ENCODE assay signal across 38 cellular contexts in genomic region chr16:30046588-30046987, GRCh38. TPM values are rescaled to one million over a fixed set of nuclear protein-coding genes. Genes with fewer than 3 reads are reported as not detected.
"Had no signal": no experiment of that assay in that cellular context is flagged by ENCODE, and none has a peak within 500 bp of the region (broad histone marks: within the 10 kb centered on the region; RNA-seq: fewer than 3 reads in every experiment).

No MANE protein-coding gene starts in this region.

- H3K9me3 ChIP-seq: ascending aorta, breast epithelium, colonic mucosa, esophagus squamous epithelium, gastroesophageal sphincter, heart right ventricle had no signal

- H3K27me3 ChIP-seq: ascending aorta, breast epithelium, cardiac muscle cell, colonic mucosa had no signal

- H3K27me3 Mint-ChIP-seq: activated CD4-positive, alpha-beta memory T cell treated with anti-CD3 and anti-CD28 coated beads for 36 hours had no signal

- H3K9me3 Mint-ChIP-seq: activated CD4-positive, alpha-beta memory T cell treated with anti-CD3 and anti-CD28 coated beads for 36 hours; activated naive CD4-positive, alpha-beta T cell treated with anti-CD3 and anti-CD28 coated beads, Interleukin-2, amount 10 ng/mL, durations not matched to agents 7 days and 5 days; activated naive CD4-positive, alpha-beta T cell treated with anti-CD3 and anti-CD28 coated beads, Interleukin-2, amount 50 U/mL, for 72 hours; activated T-helper 1 cell treated with anti-CD3 and anti-CD28 coated beads, Interleukin-12 subunit alpha, Interleukin-12 subunit beta, Interleukin-2, Interleukin-4 antibody, amounts not matched to agents 30 ng/mL and 10 ng/mL and 1 ng/mL, durations not matched to agents 14 hours and 24 hours and 36 hours; brain had no signal

- H3K4me3 Mint-ChIP-seq: activated CD4-positive, alpha-beta memory T cell treated with anti-CD3 and anti-CD28 coated beads for 36 hours; activated CD8-positive, alpha-beta memory T cell treated with anti-CD3 and anti-CD28 coated beads, Interleukin-2, amount 10 ng/mL, durations not matched to agents 7 days and 5 days; activated CD8-positive, alpha-beta T cell treated with anti-CD3 and anti-CD28 coated beads, Interleukin-2, amount 10 ng/mL, durations not matched to agents 7 days and 5 days; activated naive CD4-positive, alpha-beta T cell treated with anti-CD3 and anti-CD28 coated beads, Interleukin-2, amount 10 ng/mL, durations not matched to agents 7 days and 5 days; activated naive CD8-positive, alpha-beta T cell treated with anti-CD3 and anti-CD28 coated beads, Interleukin-2, amount 10 ng/mL, durations not matched to agents 7 days and 5 days; activated T-helper 1 cell treated with anti-CD3 and anti-CD28 coated beads, Interleukin-12 subunit alpha, Interleukin-12 subunit beta, Interleukin-2, Interleukin-4 antibody, amounts not matched to agents 30 ng/mL and 10 ng/mL and 1 ng/mL, durations not matched to agents 14 hours and 24 hours and 36 hours; brain had no signal

- H3K36me3 Mint-ChIP-seq: activated CD4-positive, alpha-beta memory T cell treated with anti-CD3 and anti-CD28 coated beads for 36 hours; brain had no signal

- FAIRE-seq: endometrium, endothelial cell of umbilical vein had no signal

- H3K27ac ChIP-seq: ascending aorta, breast epithelium, cardiac muscle cell, colonic mucosa, epithelial cell of prostate, esophagus squamous epithelium, gastroesophageal sphincter, heart right ventricle had no signal

- H3K36me3 ChIP-seq: ascending aorta, breast epithelium, cardiac muscle cell, colonic mucosa, esophagus squamous epithelium, gastroesophageal sphincter, heart right ventricle had no signal

- H3K4me3 ChIP-seq: ascending aorta, breast epithelium, cardiac muscle cell, colonic mucosa, esophagus squamous epithelium, gastroesophageal sphincter, heart right ventricle had no signal

- H3K4me1 ChIP-seq: ascending aorta, breast epithelium, colonic mucosa, gastroesophageal sphincter, heart right ventricle had no signal

- H3K27ac Mint-ChIP-seq: activated CD4-positive, alpha-beta memory T cell treated with anti-CD3 and anti-CD28 coated beads for 36 hours; activated CD8-positive, alpha-beta memory T cell treated with anti-CD3 and anti-CD28 coated beads, Interleukin-2, amount 10 ng/mL, durations not matched to agents 7 days and 5 days; activated CD8-positive, alpha-beta T cell treated with anti-CD3 and anti-CD28 coated beads, Interleukin-2, amount 10 ng/mL, durations not matched to agents 7 days and 5 days; activated naive CD4-positive, alpha-beta T cell treated with anti-CD3 and anti-CD28 coated beads, Interleukin-2, amount 10 ng/mL, durations not matched to agents 7 days and 5 days; activated naive CD4-positive, alpha-beta T cell treated with anti-CD3 and anti-CD28 coated beads, Interleukin-2, amount 50 U/mL, for 72 hours; activated naive CD8-positive, alpha-beta T cell treated with anti-CD3 and anti-CD28 coated beads, Interleukin-2, amount 10 ng/mL, durations not matched to agents 7 days and 5 days; activated T-helper 1 cell treated with anti-CD3 and anti-CD28 coated beads, Interleukin-12 subunit alpha, Interleukin-12 subunit beta, Interleukin-2, Interleukin-4 antibody, amounts not matched to agents 30 ng/mL and 10 ng/mL and 1 ng/mL, durations not matched to agents 14 hours and 24 hours and 36 hours had no signal

- DNase-seq: activated CD4-positive, alpha-beta T cell treated with anti-CD3 and anti-CD28 coated beads for 1 hour; activated CD4-positive, alpha-beta T cell treated with anti-CD3 and anti-CD28 coated beads for 48 hours; activated CD4-positive, CD25-positive, alpha-beta regulatory T cell; activated CD8-positive, alpha-beta memory T cell treated with anti-CD3 and anti-CD28 coated beads, Interleukin-2, amount 10 ng/mL, durations not matched to agents 7 days and 5 days; activated CD8-positive, alpha-beta memory T cell treated with anti-CD3 and anti-CD28 coated beads, Interleukin-2, amount 50 U/mL, for 4 hours; activated CD8-positive, alpha-beta T cell treated with anti-CD3 and anti-CD28 coated beads, Interleukin-2, amount 10 ng/mL, durations not matched to agents 7 days and 5 days; activated gamma-delta T cell; activated naive CD4-positive, alpha-beta T cell; activated naive CD4-positive, alpha-beta T cell treated with anti-CD3 and anti-CD28 coated beads, Interleukin-2, amount 10 ng/mL, durations not matched to agents 7 days and 5 days; activated naive CD8-positive, alpha-beta T cell treated with anti-CD3 and anti-CD28 coated beads, Interleukin-2, amount 10 ng/mL, durations not matched to agents 7 days and 5 days; activated T-cell treated with anti-CD3 and anti-CD28 coated beads, Interleukin-2, amount 50 U/mL, for 1 hour; activated T-cell treated with anti-CD3 and anti-CD28 coated beads, Interleukin-2, amount 50 U/mL, for 48 hours; central memory CD4-positive, alpha-beta T cell; cerebellar nuclear complex; colonic mucosa; effector CD8-positive, alpha-beta T cell; esophagus squamous epithelium; foreskin melanocyte; heart right ventricle; T-helper 2 cell had no signal

- ATAC-seq: activated naive CD4-positive, alpha-beta T cell treated with anti-CD3 and anti-CD28 coated beads, Interleukin-2, amount 50 U/mL, for 72 hours; gastroesophageal sphincter; heart right ventricle had no signal

RNA-seq across cellular contexts. Expression of gene TLCD3B, which starts 15.5 kb away (rescaled TPM):
- total RNA-seq: ascending aorta, dermis microvascular lymphatic vessel endothelial cell, esophagus squamous epithelium, fibroblast of lung, fibroblast of villous mesenchyme, gastroesophageal sphincter, heart right ventricle had no signal
- polyA plus RNA-seq: cardiac muscle cell, fibroblast of lung had no signal

RNA-seq across cellular contexts. Expression of gene C16orf92, which starts 23.6 kb away (rescaled TPM):
- total RNA-seq: activated CD4-positive, alpha-beta memory T cell treated with anti-CD3 and anti-CD28 coated beads for 36 hours; activated CD8-positive, alpha-beta memory T cell treated with anti-CD3 and anti-CD28 coated beads for 36 hours; activated CD8-positive, alpha-beta memory T cell treated with anti-CD3 and anti-CD28 coated beads, Interleukin-2, amount 10 ng/mL, durations not matched to agents 7 days and 5 days; activated CD8-positive, alpha-beta T cell treated with anti-CD3 and anti-CD28 coated beads, Interleukin-2, amount 10 ng/mL, durations not matched to agents 7 days and 5 days; activated naive CD4-positive, alpha-beta T cell treated with anti-CD3 and anti-CD28 coated beads, Interleukin-2, amount 50 U/mL, for 72 hours; activated naive CD8-positive, alpha-beta T cell treated with anti-CD3 and anti-CD28 coated beads, Interleukin-2, amount 10 ng/mL, durations not matched to agents 7 days and 5 days; activated T-helper 1 cell treated with anti-CD3 and anti-CD28 coated beads, Interleukin-12 subunit alpha, Interleukin-12 subunit beta, Interleukin-2, Interleukin-4 antibody, amounts not matched to agents 30 ng/mL and 10 ng/mL and 1 ng/mL, durations not matched to agents 14 hours and 24 hours and 36 hours; ascending aorta; breast epithelium; cardiac muscle cell; colonic mucosa; dermis microvascular lymphatic vessel endothelial cell; endothelial cell of umbilical vein; esophagus squamous epithelium; fibroblast of lung; fibroblast of villous mesenchyme; gastroesophageal sphincter; glomerular endothelial cell; heart right ventricle; T-helper 1 cell treated with Interleukin-12 subunit alpha and Interleukin-12 subunit beta and Interleukin-4 antibody, amounts not matched to agents 30 ng/mL and 1 ng/mL, for 36 hours had no signal
- polyA plus RNA-seq: cardiac muscle cell, endothelial cell of umbilical vein, esophagus, fibroblast of lung, heart right ventricle had no signal

RNA-seq across cellular contexts. Expression of gene DOC2A, which starts 35.8 kb away (rescaled TPM):
- total RNA-seq: activated naive CD8-positive, alpha-beta T cell treated with anti-CD3 and anti-CD28 coated beads, Interleukin-2, amount 10 ng/mL, durations not matched to agents 7 days and 5 days; ascending aorta; T-helper 1 cell treated with Interleukin-12 subunit alpha and Interleukin-12 subunit beta and Interleukin-4 antibody, amounts not matched to agents 30 ng/mL and 1 ng/mL, for 36 hours had no signal
